Comparison of ENCODE assay signal across 2 cellular contexts in the genomic region with DNA sequence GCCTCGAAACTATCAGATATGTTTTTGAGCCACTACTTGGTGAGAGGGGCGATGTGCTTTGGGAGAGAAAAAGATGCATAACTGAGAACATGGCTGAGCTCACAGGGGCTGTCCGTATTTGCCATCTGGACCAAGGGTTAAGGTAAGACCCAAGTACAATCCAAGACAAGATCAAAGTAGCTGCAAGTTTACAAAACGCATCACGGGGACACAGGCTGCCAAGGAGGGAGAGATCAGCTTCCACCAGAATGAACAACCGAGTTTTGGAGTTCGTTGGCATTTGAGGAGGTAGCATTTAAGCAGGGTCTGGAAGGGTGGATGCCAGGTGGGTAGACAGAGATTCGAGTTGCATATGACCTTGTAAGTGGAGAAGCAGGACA.
TF ChIP-seq lines count a peak whose summit lies in the region.

No MANE protein-coding gene starts in this region.

TF ChIP-seq in H1, 55 proteins besides CTCF, POLR2A, EP300 and RAD21:
- no peak for TF ChIP-seq SP4 (IDR thresholded peaks at IDR 0.05; ENCODE audit: low read length)
- TF ChIP-seq JUND (IDR thresholded peaks at IDR 0.05; ENCODE audit: low read length) = no peak
- no peak for TF ChIP-seq TAF1 (IDR thresholded peaks at IDR 0.05; ENCODE audit: low read depth, low read length)
- TF ChIP-seq CHD1 (IDR thresholded peaks at IDR 0.05; ENCODE audit: low read depth, low read length) = no peak
- TF ChIP-seq YY1 (IDR thresholded peaks at IDR 0.05; ENCODE audit: low read depth, low read length) = no peak
- TF ChIP-seq RNF2 (IDR thresholded peaks at IDR 0.05; ENCODE audit: borderline replicate concordance, low read depth, low read length, missing control alignments, poor library complexity, severe bottlenecking) = no peak
- TF ChIP-seq ZNF274 (IDR thresholded peaks at IDR 0.05; ENCODE audit: borderline replicate concordance, extremely low read depth, low read length) = no peak
- no peak for TF ChIP-seq SIX5 (IDR thresholded peaks at IDR 0.05; ENCODE audit: low read depth, low read length)
- TF ChIP-seq MAFK (IDR thresholded peaks at IDR 0.05; ENCODE audit: low read depth, low read length) = no peak
- no peak for TF ChIP-seq BCL11A (IDR thresholded peaks at IDR 0.05; ENCODE audit: low read depth in 2 of 2, low read length in 2 of 2)
- no peak for TF ChIP-seq JUN (IDR thresholded peaks at IDR 0.05; ENCODE audit: low read depth, low read length)
- TF ChIP-seq KDM4A (IDR thresholded peaks at IDR 0.05; ENCODE audit: low read depth, low read length, severe bottlenecking) = no peak
- no peak for TF ChIP-seq EGR1 (IDR thresholded peaks at IDR 0.05; ENCODE audit: borderline replicate concordance, low read depth, low read length)
- TF ChIP-seq HDAC2 (IDR thresholded peaks at IDR 0.05; ENCODE audit: borderline replicate concordance in 1 of 2, low read depth in 2 of 2, low read length in 2 of 2) = no peak

TF ChIP-seq in neural cell, 6 proteins besides CTCF, POLR2A, EP300 and RAD21:
- TF ChIP-seq EZH2 (IDR thresholded peaks at IDR 0.05; ENCODE audit: borderline replicate concordance, insufficient read depth, low read length, poor library complexity, severe bottlenecking) = no peak
- TF ChIP-seq SMC3 (conservative IDR thresholded peaks at IDR 0.05; ENCODE audit: poor library complexity) = no peak
- TF ChIP-seq TAF1 (IDR thresholded peaks at IDR 0.05; ENCODE audit: low read depth) = no peak
- TF ChIP-seq REST (IDR thresholded peaks at IDR 0.05; ENCODE audit: borderline replicate concordance) = no peak
- TF ChIP-seq POLR2AphosphoS5 (IDR thresholded peaks at IDR 0.05) = no peak
- TF ChIP-seq MXI1 (conservative IDR thresholded peaks at IDR 0.05; ENCODE audit: poor library complexity, severe bottlenecking) = no peak
